ENCODE assay signal across 10 cellular contexts in genomic region chr4:152784490-152785195, GRCh38. TPM values are rescaled to one million over a fixed set of nuclear protein-coding genes. Genes with fewer than 3 reads are reported as not detected.
DNase-seq lines count a peak whose midpoint lies in the region; TF ChIP-seq lines count a peak whose summit lies in the region.
"Had no signal": no experiment of that assay in that cellular context is flagged by ENCODE, and none has a peak within 500 bp of the region (broad histone marks: within the 10 kb centered on the region; RNA-seq: fewer than 3 reads in every experiment).

No MANE protein-coding gene starts in this region.

- TF ChIP-seq CTCF in brain (conservative IDR thresholded peaks at IDR 0.05) (no peak), neural progenitor cell (IDR thresholded peaks at IDR 0.05) (peak; percentile 13), prostate gland (IDR thresholded peaks at IDR 0.05) (no peak)

- H3K27ac ChIP-seq in neural progenitor cell (no peak overlapping the region), prostate gland (no peak overlapping the region)
- H3K27ac ChIP-seq: RWPE1 had no signal

- H3K4me3 Mint-ChIP-seq in brain (peak overlapping the region in 4 of 5 experiments; percentile 4 to 76 (median 11)), neural progenitor cell (no peak overlapping the region)
- H3K4me3 Mint-ChIP-seq: activated naive CD4-positive, alpha-beta T cell treated with anti-CD3 and anti-CD28 coated beads, Interleukin-2, amount 50 U/mL, for 24 hours had no signal

- no peak overlapping the region for H3K4me3 ChIP-seq in neural progenitor cell
- no peak overlapping the region for H3K4me3 ChIP-seq in prostate gland

- DNase-seq in EL (peak; percentile 38), M059J (ENCODE audit: low read depth) (peak; percentile 19), neural progenitor cell (ENCODE audit: low spot score) (no peak), G401 (ENCODE audit: low spot score) (no peak), prostate gland (ENCODE audit: low spot score) (no peak)
- no peak for DNase-seq in activated naive CD4-positive, alpha-beta T cell treated with Interleukin-2 at 50 U/mL for 16 hours
- DNase-seq: GOT3 had no signal

- H4K20me1 ChIP-seq in neural progenitor cell (ENCODE audit: low read depth) = peaks cover 58% of the 10 kb centered on the region

- H3K27me3 ChIP-seq in neural progenitor cell (no peaks in the 10 kb centered on the region), prostate gland (replicated peaks; ENCODE audit: insufficient read depth) (no peaks in the 10 kb centered on the region)

- intact Hi-C loops in prostate gland (cut with DNase I) = no loop called here

- H3K79me2 ChIP-seq in neural progenitor cell (ENCODE audit: low read depth) = peaks cover 95% of the 10 kb centered on the region

- H3K4me2 ChIP-seq in neural progenitor cell = no peak overlapping the region

- 78% methylated on average over 4 of the region's 4 CpGs for WGBS in prostate gland

- no peak overlapping the region for H3K9ac ChIP-seq in neural progenitor cell

- H3K4me1 ChIP-seq in neural progenitor cell (peaks cover 4% of the 10 kb centered on the region), prostate gland (replicated peaks) (peaks cover 11% of the 10 kb centered on the region)

- H3K27ac Mint-ChIP-seq in brain = peak overlapping the region in 3 of 5 experiments; percentile 39 to 68 (median 42)
- no peak overlapping the region for H3K27ac Mint-ChIP-seq in neural progenitor cell

- peaks cover 8% of the 10 kb centered on the region for H3K27me3 Mint-ChIP-seq in brain
- peaks cover 2% of the 10 kb centered on the region for H3K27me3 Mint-ChIP-seq in neural progenitor cell (ENCODE audit: insufficient read depth, low read depth)
- H3K27me3 Mint-ChIP-seq: activated naive CD4-positive, alpha-beta T cell treated with anti-CD3 and anti-CD28 coated beads, Interleukin-2, amount 50 U/mL, for 24 hours had no signal

- H2AFZ ChIP-seq in neural progenitor cell (replicated peaks) = no peak overlapping the region

- H3K9me3 ChIP-seq in neural progenitor cell (ENCODE audit: low read depth) (no peaks in the 10 kb centered on the region), prostate gland (no peaks in the 10 kb centered on the region)

- H3K4me1 Mint-ChIP-seq in brain = peaks cover 65% of the 10 kb centered on the region
- peaks cover 12% of the 10 kb centered on the region for H3K4me1 Mint-ChIP-seq in neural progenitor cell

- TF ChIP-seq POLR2A in prostate gland (IDR thresholded peaks at IDR 0.05) = no peak

- no peaks in the 10 kb centered on the region for H3K36me3 ChIP-seq in neural progenitor cell
- H3K36me3 ChIP-seq in prostate gland = no peaks in the 10 kb centered on the region

- H3F3A ChIP-seq in neural progenitor cell (ENCODE audit: low read depth) = peaks cover 10% of the 10 kb centered on the region

- peaks cover 4% of the 10 kb centered on the region for H3K36me3 Mint-ChIP-seq in brain
- peaks cover 3% of the 10 kb centered on the region for H3K36me3 Mint-ChIP-seq in neural progenitor cell

- no peaks in the 10 kb centered on the region for H3K9me3 Mint-ChIP-seq in brain
- no peaks in the 10 kb centered on the region for H3K9me3 Mint-ChIP-seq in neural progenitor cell
- H3K9me3 Mint-ChIP-seq: activated naive CD4-positive, alpha-beta T cell treated with anti-CD3 and anti-CD28 coated beads, Interleukin-2, amount 50 U/mL, for 24 hours had no signal

- in situ Hi-C loops in G401 (cut with HindIII; ENCODE audit: low sequenced_read_pairs) = no loop called here

RNA-seq across cellular contexts. Expression of gene ARFIP1, which starts 4.9 kb away (rescaled TPM):
- total RNA-seq in M059J (2014; rRNA removed; shearing (Covaris generic)) = 41.6 and 44.8 TPM in 2 replicates
- polyA plus RNA-seq in brain (ENCODE audit: insufficient read depth, low read depth, low replicate concordance) = 11.8 TPM
- total RNA-seq in neural progenitor cell (ENCODE audit: low replicate concordance) (46.1 and 68.0 TPM in 2 replicates), prostate gland (10 to 100 TPM; 34.7 to 38.9 TPM)
- 36.3 and 45.0 TPM in 2 replicates for total RNA-seq in G401 (2014; rRNA removed; shearing (Covaris generic))

RNA-seq across cellular contexts. Expression of gene TIGD4, which starts 5.1 kb away (rescaled TPM):
- 0.30 TPM in 1 of 2 replicates, not detected in the other for total RNA-seq in M059J (2014; rRNA removed; shearing (Covaris generic))
- polyA plus RNA-seq in brain (ENCODE audit: insufficient read depth, low read depth, low replicate concordance) = not detected
- total RNA-seq in neural progenitor cell (ENCODE audit: low replicate concordance) = 3.6 and 4.1 TPM in 2 replicates
- 0.18 and 0.85 TPM in 2 replicates for total RNA-seq in G401 (2014; rRNA removed; shearing (Covaris generic))
- under 1 TPM; 0.28 to 0.64 TPM for total RNA-seq in prostate gland

Comparison
In these comparisons a context has a peak if more than half of its experiments do, and no peak if none do; other contexts are left out.
1. DNase-seq: peak in EL (single experiment) and M059J (single experiment); none in neural progenitor cell (single experiment), activated naive CD4-positive, alpha-beta T cell treated with Interleukin-2 at 50 U/mL for 16 hours (single experiment), G401 (single experiment) and prostate gland (single experiment).